ENCODE assay signal across 15 cellular contexts in genomic region chr1:205535866-205536758, GRCh38. TPM values are rescaled to one million over a fixed set of nuclear protein-coding genes. Genes with fewer than 3 reads are reported as not detected.
DNase-seq lines count a peak whose midpoint lies in the region; ATAC-seq and TF ChIP-seq lines count a peak whose summit lies in the region.
"Had no signal": no experiment of that assay in that cellular context is flagged by ENCODE, and none has a peak within 500 bp of the region (broad histone marks: within the 10 kb centered on the region; RNA-seq: fewer than 3 reads in every experiment).

No MANE protein-coding gene starts in this region.

- H3K27ac Mint-ChIP-seq in chondrocyte (ENCODE audit: unreplicated experiment) (no peak overlapping the region), CD14-positive monocyte (peak overlapping the region in 1 of 7 donors; percentile 43), HFFc6 (no peak overlapping the region; the same call in 1 of the 2 replicates)
- H3K27ac Mint-ChIP-seq: mesothelial cell of epicardium had no signal

- 0 out of 22 replicates have a peak overlapping the region, but pooled peaks of 1 of the 11 experiments have one; percentile 7 for H3K9ac ChIP-seq in BLaER1 treated with 17β-estradiol and CSF1 and Interleukin-3, amounts not matched to agents 10 nM and 100 nM
- H3K9ac ChIP-seq in neuronal stem cell (ENCODE audit: low read depth, low read length, poor library complexity): no peak overlapping the region

- no peak overlapping the region for H3K4me3 ChIP-seq in BLaER1 treated with 17β-estradiol and CSF1 and Interleukin-3, amounts not matched to agents 10 nM and 100 nM
- no peak overlapping the region for H3K4me3 ChIP-seq in neuronal stem cell (ENCODE audit: low read length in 2 of 2)
- H3K4me3 ChIP-seq: tibial artery had no signal

- H3K4me3 Mint-ChIP-seq in chondrocyte (ENCODE audit: unreplicated experiment) (no peak overlapping the region), CD14-positive monocyte (peak overlapping the region in 1 of 2 donors; percentile 71), HFFc6 (no peak overlapping the region)
- H3K4me3 Mint-ChIP-seq: mesothelial cell of epicardium had no signal

- H2BK120ac ChIP-seq in neuronal stem cell (ENCODE audit: low read depth, low read length): no peak overlapping the region

- peaks cover 0 to 11% (median 0%) of the 10 kb centered on the region in 11 experiments; a peak in 5 of 22 replicates for H3K36me3 ChIP-seq in BLaER1 treated with 17β-estradiol and CSF1 and Interleukin-3, amounts not matched to agents 10 nM and 100 nM
- peaks cover 0 to 3% of the 10 kb centered on the region in 2 donors for H3K36me3 ChIP-seq in neuronal stem cell (replicated peaks in 1 of 2; ENCODE audit: control insufficient read depth in 2 of 2, insufficient read depth in 2 of 2, low read length in 2 of 2)

- intact Hi-C loops in CD14-positive monocyte (cut with micrococcal nuclease): loop anchor here in 1 of 2 donors (10.0 kb wide), 1 partner anchor 179 kb away; no protein-coding TSS in a partner anchor

- H3K27me3 ChIP-seq in BLaER1 treated with 17β-estradiol and CSF1 and Interleukin-3, amounts not matched to agents 10 nM and 100 nM: peaks cover 0 to under 1% (median 0%) of the 10 kb centered on the region in 11 experiments; a peak in 2 of 22 replicates
- H3K27me3 ChIP-seq in neuronal stem cell (ENCODE audit: control insufficient read depth in 3 of 3, insufficient read depth in 3 of 3, low read depth in 1 of 3, low read length in 3 of 3): peaks cover 0 to 43% (median 0%) of the 10 kb centered on the region in 3 experiments
- H3K27me3 ChIP-seq: tibial artery had no signal

- no peaks in the 10 kb centered on the region; a peak in 2 of 22 replicates for H4K20me1 ChIP-seq in BLaER1 treated with 17β-estradiol and CSF1 and Interleukin-3, amounts not matched to agents 10 nM and 100 nM

- H3K18ac ChIP-seq in neuronal stem cell (ENCODE audit: low read length): peak overlapping the region; percentile 8

- H3K4ac ChIP-seq in neuronal stem cell (ENCODE audit: low read length): no peak overlapping the region

- peaks cover 20% of the 10 kb centered on the region for H3K27me3 Mint-ChIP-seq in chondrocyte (ENCODE audit: low read depth)
- H3K27me3 Mint-ChIP-seq in CD14-positive monocyte (ENCODE audit: low read depth in 3 of 3): peaks cover 1 to 3% (median 2%) of the 10 kb centered on the region in 3 donors
- H3K27me3 Mint-ChIP-seq in HFFc6 (ENCODE audit: insufficient read depth): peaks cover 19% of the 10 kb centered on the region

- H3K27ac ChIP-seq in BLaER1 treated with 17β-estradiol and CSF1 and Interleukin-3, amounts not matched to agents 10 nM and 100 nM: no peak overlapping the region
- no peak overlapping the region for H3K27ac ChIP-seq in neuronal stem cell (replicated peaks; ENCODE audit: low read length)
- H3K27ac ChIP-seq: tibial artery had no signal

- no peak overlapping the region for H4K8ac ChIP-seq in neuronal stem cell (ENCODE audit: low read depth, low read length)

- H3K79me1 ChIP-seq in neuronal stem cell (ENCODE audit: low read depth, low read length): peaks cover 2% of the 10 kb centered on the region

- H2BK5ac ChIP-seq in neuronal stem cell (ENCODE audit: low read length): no peak overlapping the region

- no peak overlapping the region for H4K91ac ChIP-seq in neuronal stem cell (ENCODE audit: low read depth, low read length, poor library complexity)

- no peak overlapping the region for H2AFZ ChIP-seq in neuronal stem cell (ENCODE audit: low read length)

- no peak for TF ChIP-seq CTCF in chondrocyte (IDR thresholded peaks at IDR 0.05)
- TF ChIP-seq CTCF in CD14-positive monocyte (IDR thresholded peaks at IDR 0.05): no peak
- no peak for TF ChIP-seq CTCF in HFFc6 (IDR thresholded peaks at IDR 0.05)

- H3K23ac ChIP-seq in neuronal stem cell (ENCODE audit: low read depth, low read length, poor library complexity): no peak overlapping the region

- ATAC-seq in stimulated activated naive CD8-positive, alpha-beta T cell treated with anti-CD3 and anti-CD28 coated beads, Interleukin-15, Interleukin-2, amounts not matched to agents 100 U/mL and 50 U/mL, for 24 hours: no peak
- ATAC-seq: Panc1 had no signal

- H3K36me3 Mint-ChIP-seq in chondrocyte (ENCODE audit: low read depth) (peaks cover 3% of the 10 kb centered on the region), CD14-positive monocyte (no peaks in the 10 kb centered on the region), HFFc6 (ENCODE audit: low read depth) (no peaks in the 10 kb centered on the region)

- H3K9me3 Mint-ChIP-seq in chondrocyte (ENCODE audit: low read depth) (no peaks in the 10 kb centered on the region), CD14-positive monocyte (peaks cover 0 to 7% (median 2%) of the 10 kb centered on the region in 7 donors), HFFc6 (no peaks in the 10 kb centered on the region)
- H3K9me3 Mint-ChIP-seq: mesothelial cell of epicardium had no signal

- H3K14ac ChIP-seq in neuronal stem cell (ENCODE audit: low read length): no peak overlapping the region

- H2BK12ac ChIP-seq in neuronal stem cell (ENCODE audit: low read length): no peak overlapping the region

- no peaks in the 10 kb centered on the region for H3K4me1 Mint-ChIP-seq in chondrocyte (ENCODE audit: low read depth)
- H3K4me1 Mint-ChIP-seq in CD14-positive monocyte: peaks cover 39% of the 10 kb centered on the region
- H3K4me1 Mint-ChIP-seq in HFFc6 (ENCODE audit: low read depth): peaks cover 20% of the 10 kb centered on the region

- no CpG with 5 or more reads among the region's 11 CpGs for WGBS in neuronal stem cell (ENCODE audit: extremely low coverage in 2 of 2, insufficient read length in 2 of 2, insufficient replicate concordance in 1 of 2), 2 donors

- DNase-seq in H4 (ENCODE audit: low spot score) (peak; percentile 1), chondrocyte (ENCODE audit: low spot score) (peak; percentile 56), neuronal stem cell (ENCODE audit: low spot score) (no peak), CD14-positive monocyte (ENCODE audit: low spot score) (no peak), erythroblast (lab: John Stamatoyannopoulos, UW) (no peak), HFFc6 (no peak)
- DNase-seq in stimulated activated naive CD8-positive, alpha-beta T cell treated with anti-CD3 and anti-CD28 coated beads, Interleukin-15, Interleukin-2, amounts not matched to agents 100 U/mL and 50 U/mL, for 24 hours: no peak
- DNase-seq: glutamatergic neuron; NCI-H1930; NCI-H524 treated with DMSO at 0.1 percent for 48 hours; stimulated activated CD4-positive, alpha-beta T cell treated with anti-CD3 and anti-CD28 coated beads, Interleukin-4, amount 100 ng/mL, for 4 hours had no signal

- peak overlapping the region; percentile 34 to 73 (median 59); a peak in 21 of 22 replicates for H3K4me2 ChIP-seq in BLaER1 treated with 17β-estradiol and CSF1 and Interleukin-3, amounts not matched to agents 10 nM and 100 nM
- no peak overlapping the region for H3K4me2 ChIP-seq in neuronal stem cell (ENCODE audit: insufficient read depth, low read length, poor library complexity, severe bottlenecking)

- H2AK5ac ChIP-seq in neuronal stem cell (ENCODE audit: low read depth, low read length): no peak overlapping the region

- no peak for TF ChIP-seq POLR2A in erythroblast (IDR thresholded peaks at IDR 0.05; ENCODE audit: low read length)

- no peak overlapping the region for H2BK15ac ChIP-seq in neuronal stem cell (ENCODE audit: low read length)

- peaks cover 11 to 32% (median 18%) of the 10 kb centered on the region in 10 experiments for H3K4me1 ChIP-seq in BLaER1 treated with 17β-estradiol and CSF1 and Interleukin-3, amounts not matched to agents 10 nM and 100 nM
- peaks cover 0 to 8% of the 10 kb centered on the region in 2 donors for H3K4me1 ChIP-seq in neuronal stem cell (ENCODE audit: control insufficient read depth in 2 of 2, insufficient read depth in 1 of 2, low read depth in 1 of 2, low read length in 2 of 2)

- H3K9me3 ChIP-seq in BLaER1 treated with 17β-estradiol and CSF1 and Interleukin-3, amounts not matched to agents 10 nM and 100 nM (replicated peaks in 1 of 11): peaks cover 0 to 3% (median 0%) of the 10 kb centered on the region in 11 experiments; a peak in 2 of 22 replicates
- no peaks in the 10 kb centered on the region for H3K9me3 ChIP-seq in neuronal stem cell (replicated peaks in 1 of 2; ENCODE audit: control insufficient read depth in 2 of 2, insufficient read depth in 1 of 2, low read depth in 1 of 2, low read length in 2 of 2)
- H3K9me3 ChIP-seq: tibial artery had no signal

RNA-seq across cellular contexts. Expression of gene CDK18, which starts 31.6 kb away (rescaled TPM):
- total RNA-seq in H4 (2014; rRNA removed; shearing (Covaris generic)): 0.72 and 4.4 TPM in 2 replicates
- 10.2 to 18.4 TPM (median 17.3 TPM) in 3 replicates for total RNA-seq in chondrocyte
- 25.8 TPM for polyA plus RNA-seq in neuronal stem cell (2013, experiment 1 of 2)
- 25.5 TPM for polyA plus RNA-seq in neuronal stem cell (2013, experiment 2 of 2)
- polyA plus RNA-seq in CD14-positive monocyte: under 1 TPM; 0.48 to 0.66 TPM
- total RNA-seq in HFFc6 (2021; fragmentation: NEBNext Ultra II Directional; extraction: Animal tissue kit (Norgen Biotek cat#: 25700)): 1 to 10 TPM in 4 of 6 experiments, under 1 TPM in 2; 0.33 to 2.9 (median 1.7) TPM

Comparison
In these comparisons a context has a peak if more than half of its experiments do, and no peak if none do; other contexts are left out.
1. DNase-seq: peak in H4 (single experiment) and chondrocyte (single experiment); none in neuronal stem cell (single experiment), CD14-positive monocyte (single experiment), erythroblast (0 of 2), HFFc6 (single experiment) and stimulated activated naive CD8-positive, alpha-beta T cell treated with anti-CD3 and anti-CD28 coated beads, Interleukin-15, Interleukin-2, amounts not matched to agents 100 U/mL and 50 U/mL, for 24 hours (single experiment).